In genomic region chr14:106153362-106153955, GRCh38 we compare ENCODE assay signal across 1 cellular context.
TF ChIP-seq lines count a peak whose summit lies in the region.

No MANE protein-coding gene starts in this region.

TF ChIP-seq in K562, 482 proteins besides CTCF, POLR2A, EP300 and RAD21:
- TF ChIP-seq, protein P1, sequence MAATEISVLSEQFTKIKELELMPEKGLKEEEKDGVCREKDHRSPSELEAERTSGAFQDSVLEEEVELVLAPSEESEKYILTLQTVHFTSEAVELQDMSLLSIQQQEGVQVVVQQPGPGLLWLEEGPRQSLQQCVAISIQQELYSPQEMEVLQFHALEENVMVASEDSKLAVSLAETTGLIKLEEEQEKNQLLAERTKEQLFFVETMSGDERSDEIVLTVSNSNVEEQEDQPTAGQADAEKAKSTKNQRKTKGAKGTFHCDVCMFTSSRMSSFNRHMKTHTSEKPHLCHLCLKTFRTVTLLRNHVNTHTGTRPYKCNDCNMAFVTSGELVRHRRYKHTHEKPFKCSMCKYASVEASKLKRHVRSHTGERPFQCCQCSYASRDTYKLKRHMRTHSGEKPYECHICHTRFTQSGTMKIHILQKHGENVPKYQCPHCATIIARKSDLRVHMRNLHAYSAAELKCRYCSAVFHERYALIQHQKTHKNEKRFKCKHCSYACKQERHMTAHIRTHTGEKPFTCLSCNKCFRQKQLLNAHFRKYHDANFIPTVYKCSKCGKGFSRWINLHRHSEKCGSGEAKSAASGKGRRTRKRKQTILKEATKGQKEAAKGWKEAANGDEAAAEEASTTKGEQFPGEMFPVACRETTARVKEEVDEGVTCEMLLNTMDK (IDR thresholded peaks at IDR 0.05; ENCODE audit: borderline replicate concordance, insufficient read depth, low read depth, low read length, poor library complexity, severe bottlenecking): peak; percentile 4
- peak; percentile 65 for TF ChIP-seq ZNF766 (CRISPR knock-in tag; conservative IDR thresholded peaks at IDR 0.05)
